In genomic region chr9:78295731-78296130, GRCh38 we compare ENCODE assay signal across 9 cellular contexts. TPM values are rescaled to one million over a fixed set of nuclear protein-coding genes. Genes with fewer than 3 reads are reported as not detected.
DNase-seq lines count a peak whose midpoint lies in the region; ATAC-seq, FAIRE-seq and TF ChIP-seq lines count a peak whose summit lies in the region.
"Had no signal": no experiment of that assay in that cellular context is flagged by ENCODE, and none has a peak within 500 bp of the region (broad histone marks: within the 10 kb centered on the region; RNA-seq: fewer than 3 reads in every experiment).

No MANE protein-coding gene starts in this region.

- H2AK9ac ChIP-seq in IMR-90 (replicated peaks; ENCODE audit: low read depth, low read length, poor library complexity) = no peak overlapping the region

- H3K4me3 ChIP-seq in AG04450 (ENCODE audit: low read depth, low read length) (peak overlapping the region; percentile 99), IMR-90 (ENCODE audit: insufficient read depth, low read depth, low read length) (peak overlapping the region; percentile 50), mesenchymal stem cell (ENCODE audit: insufficient read depth in 1 of 2, low read depth in 1 of 2, low read length in 2 of 2) (peak overlapping the region in 1 of 2 experiments; percentile 88)

- H3K4ac ChIP-seq in IMR-90 (ENCODE audit: low read depth, low read length) (peak overlapping the region; percentile 93), mesenchymal stem cell (ENCODE audit: low read depth in 1 of 2, low read length in 2 of 2) (no peak overlapping the region)

- H3K27ac ChIP-seq in AG04450 (ENCODE audit: low read depth, low read length) (peak overlapping the region; percentile 97), IMR-90 (ENCODE audit: insufficient read depth, low read length) (peak overlapping the region; percentile 82; the same call in 1 of the 2 replicates), mesenchymal stem cell (ENCODE audit: low read length, poor library complexity, severe bottlenecking) (no peak overlapping the region)

- H3K9ac ChIP-seq in IMR-90 (ENCODE audit: low read depth, low read length) = peak overlapping the region; percentile 89; the same call in 1 of the 2 replicates
- peak overlapping the region; percentile 89 for H3K9ac ChIP-seq in mesenchymal stem cell (ENCODE audit: low read length)

- peak overlapping the region; percentile 92 for H3K4me3 Mint-ChIP-seq in MCF 10A (ENCODE audit: unreplicated experiment)

- H2BK20ac ChIP-seq in IMR-90 (ENCODE audit: low read depth, low read length) = no peak overlapping the region

- POLR2A ChIA-PET in AG04450 (lab: Yijun Ruan, JAX) = interaction anchor here (0.6 kb wide), 1 partner anchor 15 kb away, joined by 3 read pairs; no protein-coding TSS in a partner anchor
- POLR2A ChIA-PET in IMR-90 (lab: Charles Lee; ENCODE audit: unreplicated experiment) = interaction anchor here (1.6 kb wide), 1 partner anchor 14 kb away, joined by 4 read pairs; no protein-coding TSS in a partner anchor
- POLR2A ChIA-PET in MCF 10A (lab: Yijun Ruan, JAX) = interaction anchor here (1.0 to 6.2 kb wide), 8 partner anchors 8 to 266 kb away, joined by 3 to 116 read pairs (median 42); partner anchors contain the start of gene CEP78

- BruUV-seq in IMR-90 (replicated peaks; lab: Mats Ljungman, UMichigan) = no TSS peak
- BruUV-seq in MCF 10A (replicated peaks; lab: Mats Ljungman, UMichigan) = no TSS peak

- peaks cover 28% of the 10 kb centered on the region; the same call in 1 of the 2 replicates for H4K20me1 ChIP-seq in IMR-90 (ENCODE audit: insufficient read depth, low read length)

- H3K4me1 ChIP-seq in IMR-90 (ENCODE audit: control insufficient read depth, insufficient read depth, low read length) = peaks cover 3% of the 10 kb centered on the region; the same call in 1 of the 2 replicates
- peaks cover 7% of the 10 kb centered on the region for H3K4me1 ChIP-seq in mesenchymal stem cell (ENCODE audit: control insufficient read depth, insufficient read depth, low read depth, low read length)

- H4K5ac ChIP-seq in IMR-90 (ENCODE audit: low read depth, low read length) = no peak overlapping the region

- in situ Hi-C loops in IMR-90 (cut with MboI; ENCODE audit: low sequenced_read_pairs) = no loop called here

- no peak overlapping the region for H2AK5ac ChIP-seq in IMR-90 (ENCODE audit: low read depth, low read length)
- H2AK5ac ChIP-seq in mesenchymal stem cell (ENCODE audit: low read length, severe bottlenecking) = no peak overlapping the region

- dilution Hi-C loops in IMR-90 (cut with HindIII; ENCODE audit: low sequenced_read_pairs, unreplicated experiment) = no loop called here

- peak overlapping the region; percentile 87 for H3K27ac Mint-ChIP-seq in MCF 10A (ENCODE audit: low read depth, unreplicated experiment)

- WGBS in IMR-90 (ENCODE audit: extremely low coverage in 2 of 2, insufficient read length in 1 of 2), 2 experiments = no CpG with 5 or more reads among the region's 6 CpGs
- 90% methylated on average over 4 of the region's 6 CpGs for WGBS in mesenchymal stem cell

- intact Hi-C loops in IMR-90 (cut with micrococcal nuclease) = loop anchor here (1.0 to 2.0 kb wide), 3 partner anchors 14 to 59 kb away; partner anchors contain the start of gene CEP78
- intact Hi-C loops in MCF 10A (cut with micrococcal nuclease) = loop anchor here (1.0 kb wide), 1 partner anchor 34 kb away; no protein-coding TSS in a partner anchor

- H4K8ac ChIP-seq in IMR-90 (ENCODE audit: low read depth in 2 of 2, low read length in 2 of 2) = peak overlapping the region; percentile 82 to 91; a peak in 2 of 4 replicates
- H4K8ac ChIP-seq in mesenchymal stem cell (ENCODE audit: low read length) = no peak overlapping the region

- no peak for ATAC-seq in IMR-90 (ENCODE audit: low read depth)

- H3K4me2 ChIP-seq in IMR-90 (ENCODE audit: low read depth, low read length) (peak overlapping the region; percentile 88), mesenchymal stem cell (ENCODE audit: low read length, poor library complexity, severe bottlenecking) (peak overlapping the region; percentile 98)

- DNase-seq in AG04450 (ENCODE audit: low read depth, low spot score) = no peak
- DNase-seq in IMR-90 = no peak
- no peak for DNase-seq in MCF 10A (ENCODE audit: unreplicated experiment)
- DNase-seq in mesenchymal stem cell = no peak
- DNase-seq in retina = no peak
- DNase-seq in DMS114 treated with DMSO at 0.1 percent for 48 hours (lab: John Stamatoyannopoulos, UW; ENCODE audit: unreplicated experiment) = no peak
- DNase-seq in D721Med (ENCODE audit: insufficient read length, low spot score) = no peak
- no peak for DNase-seq in NCI-H187 treated with DMSO at 0.1 percent for 48 hours (lab: John Stamatoyannopoulos, UW)
- DNase-seq: NCI-H524 treated with DMSO at 0.1 percent for 48 hours had no signal

- H2BK12ac ChIP-seq in mesenchymal stem cell (ENCODE audit: low read length in 2 of 2) = no peak overlapping the region

- H2AFZ ChIP-seq in IMR-90 (replicated peaks; ENCODE audit: low read length, poor library complexity) = peak overlapping the region; percentile 4
- no peak overlapping the region for H2AFZ ChIP-seq in mesenchymal stem cell (ENCODE audit: low read depth, low read length)

- FAIRE-seq in D721Med (lab: Jason Lieb, UNC) = no peak

- H3K27me3 ChIP-seq in AG04450 (ENCODE audit: control insufficient read depth, insufficient read depth, low read length) (no peaks in the 10 kb centered on the region), IMR-90 (ENCODE audit: control insufficient read depth, insufficient read depth, low read length) (no peaks in the 10 kb centered on the region), mesenchymal stem cell (ENCODE audit: control insufficient read depth in 1 of 2, insufficient read depth in 1 of 2, low read length in 2 of 2) (peaks cover 0 to 12% of the 10 kb centered on the region in 2 experiments)

- H2BK5ac ChIP-seq in IMR-90 (ENCODE audit: low read depth, low read length, poor library complexity, severe bottlenecking) = no peak overlapping the region
- no peak overlapping the region for H2BK5ac ChIP-seq in mesenchymal stem cell (ENCODE audit: low read depth, low read length, poor library complexity, severe bottlenecking)

- H3K9me3 ChIP-seq in AG04450 (ENCODE audit: control insufficient read depth, insufficient read depth, low read length) (peaks cover 5% of the 10 kb centered on the region; the same call in 1 of the 2 replicates), IMR-90 (ENCODE audit: control insufficient read depth, insufficient read depth, low read length) (no peaks in the 10 kb centered on the region), mesenchymal stem cell (ENCODE audit: control insufficient read depth, low read length) (no peaks in the 10 kb centered on the region)

- no peak for TF ChIP-seq RAD21 in IMR-90 (IDR thresholded peaks at IDR 0.05; ENCODE audit: low read length)

- H3K14ac ChIP-seq in IMR-90 (replicated peaks; ENCODE audit: low read depth, low read length) (peak overlapping the region; percentile 97; the same call in 1 of the 2 replicates), mesenchymal stem cell (ENCODE audit: low read length in 2 of 2) (no peak overlapping the region)

- H3K79me1 ChIP-seq in IMR-90 (ENCODE audit: low read depth in 1 of 2, low read length in 2 of 2) = peaks cover 7 to 29% of the 10 kb centered on the region in 2 experiments; a peak in 3 of 4 replicates
- H3K79me1 ChIP-seq in mesenchymal stem cell (replicated peaks; ENCODE audit: low read length, poor library complexity, severe bottlenecking) = peaks cover 4% of the 10 kb centered on the region

- H3K9me1 ChIP-seq in IMR-90 (ENCODE audit: insufficient read depth, low read length) = peaks cover 2% of the 10 kb centered on the region; the same call in 1 of the 2 replicates

- H3K36me3 Mint-ChIP-seq in MCF 10A (ENCODE audit: insufficient read depth, unreplicated experiment) = peaks cover 27% of the 10 kb centered on the region

- peak overlapping the region; percentile 94; the same call in 1 of the 2 replicates for H4K91ac ChIP-seq in IMR-90 (ENCODE audit: insufficient read depth, low read depth, low read length)
- no peak overlapping the region for H4K91ac ChIP-seq in mesenchymal stem cell (ENCODE audit: low read length)

- H3K9me3 Mint-ChIP-seq in MCF 10A (ENCODE audit: unreplicated experiment) = no peaks in the 10 kb centered on the region

- H3K18ac ChIP-seq in IMR-90 (ENCODE audit: low read depth, low read length) = no peak overlapping the region
- no peak overlapping the region for H3K18ac ChIP-seq in mesenchymal stem cell (ENCODE audit: low read depth in 1 of 2, low read length in 2 of 2)

- H3K4me1 Mint-ChIP-seq in MCF 10A (ENCODE audit: insufficient read depth, unreplicated experiment) = peaks cover 10% of the 10 kb centered on the region

- peak overlapping the region; percentile 91; the same call in 1 of the 2 replicates for H3K56ac ChIP-seq in IMR-90 (ENCODE audit: extremely low read depth, insufficient read depth, low read length)

- H2BK15ac ChIP-seq in IMR-90 (ENCODE audit: low read depth, low read length) (0 out of 3 replicates have a peak overlapping the region, but pooled peaks have one; percentile 63), mesenchymal stem cell (ENCODE audit: low read depth, poor library complexity, severe bottlenecking) (no peak overlapping the region)

- no peak for TF ChIP-seq CTCF in AG04450 (IDR thresholded peaks at IDR 0.05; ENCODE audit: low read depth, low read length)
- TF ChIP-seq CTCF in IMR-90 (conservative IDR thresholded peaks at IDR 0.05; ENCODE audit: low read depth, low read length) = no peak
- TF ChIP-seq CTCF in MCF 10A (IDR thresholded peaks at IDR 0.05; ENCODE audit: unreplicated experiment) = no peak
- no peak for TF ChIP-seq CTCF in D721Med (IDR thresholded peaks at IDR 0.05; ENCODE audit: insufficient read depth, missing control alignments)

- CTCF ChIA-PET in AG04450 (lab: Charles Lee) (interaction anchor here (0.6 to 2.3 kb wide), 3 partner anchors 14 to 38 kb away, joined by 3 to 8 read pairs (median 7); no protein-coding TSS in a partner anchor), IMR-90 (lab: Yijun Ruan, JAX) (interaction anchor here (1.0 kb wide), 1 partner anchor 18 kb away, joined by 3 read pairs; no protein-coding TSS in a partner anchor), MCF 10A (lab: Yijun Ruan, JAX) (interaction anchor here (1.9 to 4.6 kb wide), 5 partner anchors 11 to 37 kb away, joined by 7 to 37 read pairs (median 19); no protein-coding TSS in a partner anchor)

- H3K23ac ChIP-seq in IMR-90 (ENCODE audit: low read depth, low read length) (peak overlapping the region; percentile 88; the same call in 1 of the 2 replicates), mesenchymal stem cell (ENCODE audit: low read length in 2 of 2) (no peak overlapping the region)

- H2BK120ac ChIP-seq in IMR-90 (ENCODE audit: low read depth, low read length) (peak overlapping the region; percentile 91), mesenchymal stem cell (ENCODE audit: low read depth, low read length) (no peak overlapping the region)

- no peak for TF ChIP-seq POLR2A in IMR-90 (IDR thresholded peaks at IDR 0.05; ENCODE audit: low read depth, low read length)

- peaks cover 2% of the 10 kb centered on the region; the same call in 1 of the 2 replicates for H3K36me3 ChIP-seq in IMR-90 (ENCODE audit: control insufficient read depth, insufficient read depth, low read length)
- H3K36me3 ChIP-seq in mesenchymal stem cell (ENCODE audit: control insufficient read depth in 1 of 2, insufficient read depth in 2 of 2, low read depth in 1 of 2, low read length in 2 of 2) = no peaks in the 10 kb centered on the region

- no peaks in the 10 kb centered on the region for H3K27me3 Mint-ChIP-seq in MCF 10A (ENCODE audit: insufficient read depth, unreplicated experiment)

RNA-seq across cellular contexts. Expression of gene PSAT1, which starts 1.2 kb away (rescaled TPM):
- polyA plus RNA-seq in AG04450 (2011; rRNA removed) = 216 and 271 TPM in 2 replicates
- polyA minus RNA-seq in AG04450 (2011; rRNA and poly(A)+ RNA removed) = 151 and 163 TPM in 2 replicates
- 88.4 and 98.9 TPM in 2 replicates for total RNA-seq in IMR-90 (2012; rRNA removed)
- polyA plus RNA-seq in IMR-90 (2012; rRNA removed) = 52.2 and 77.2 TPM in 2 replicates
- polyA plus RNA-seq in IMR-90 (2012; cell fraction: cytosol; rRNA removed) = 30.9 and 42.1 TPM in 2 replicates
- polyA plus RNA-seq in IMR-90 (2012; cell fraction: nucleus; rRNA removed; ENCODE audit: low replicate concordance) = 15.8 and 49.8 TPM in 2 replicates
- 263 and 326 TPM in 2 replicates for total RNA-seq in MCF 10A (2022)
- 93.9 TPM for polyA plus RNA-seq in mesenchymal stem cell (2013, experiment 1 of 2)
- polyA plus RNA-seq in mesenchymal stem cell (2013, experiment 2 of 2) = 102 TPM

RNA-seq across cellular contexts. Expression of gene CEP78, which starts 59.9 kb away (rescaled TPM):
- polyA plus RNA-seq in AG04450 (2011; rRNA removed) (7.8 and 11.0 TPM in 2 replicates), IMR-90 (2012; rRNA removed) (7.9 and 9.2 TPM in 2 replicates)
- polyA minus RNA-seq in AG04450 (2011; rRNA and poly(A)+ RNA removed) = 5.7 and 8.0 TPM in 2 replicates
- total RNA-seq in IMR-90 (2012; rRNA removed) (18.3 and 21.4 TPM in 2 replicates), MCF 10A (2022) (13.7 and 17.8 TPM in 2 replicates)
- polyA plus RNA-seq in IMR-90 (2012; cell fraction: cytosol; rRNA removed) = 1.7 and 2.2 TPM in 2 replicates
- polyA plus RNA-seq in IMR-90 (2012; cell fraction: nucleus; rRNA removed; ENCODE audit: low replicate concordance) = 4.6 and 12.0 TPM in 2 replicates
- 6.0 TPM for polyA plus RNA-seq in mesenchymal stem cell (2013, experiment 1 of 2)
- polyA plus RNA-seq in mesenchymal stem cell (2013, experiment 2 of 2) = 5.7 TPM
